ENCODE assay signal across 8 cellular contexts in the genomic region with DNA sequence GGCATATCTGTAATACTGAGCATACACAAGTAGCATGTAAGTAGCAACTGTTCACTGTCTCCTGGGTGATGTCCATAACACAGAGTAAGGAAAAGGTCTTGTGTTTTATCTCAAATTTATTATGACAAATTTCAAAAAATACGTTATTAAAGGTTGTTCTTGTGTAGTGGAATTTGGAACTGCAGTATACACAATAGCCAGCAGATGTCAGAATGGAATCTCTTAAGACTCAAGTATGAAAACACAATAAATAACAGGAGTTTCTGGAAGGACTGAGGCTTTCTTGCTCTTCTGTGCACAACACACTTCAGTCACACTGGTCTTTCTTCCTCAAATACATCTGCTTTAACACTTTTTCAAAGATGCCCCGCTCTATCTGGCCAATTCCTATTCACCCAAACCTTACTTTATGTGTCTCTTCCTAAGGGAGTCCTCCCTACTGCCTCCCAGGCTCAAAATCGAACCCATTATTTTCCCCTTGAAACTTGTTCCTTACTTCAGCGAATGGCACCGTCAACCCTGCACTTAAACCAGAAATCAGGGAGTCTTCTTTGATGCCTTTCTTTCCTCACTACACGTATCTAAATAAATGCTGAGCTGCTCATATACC. TPM values are rescaled to one million over a fixed set of nuclear protein-coding genes. Genes with fewer than 3 reads are reported as not detected.
DNase-seq lines count a peak whose midpoint lies in the region; ATAC-seq and TF ChIP-seq lines count a peak whose summit lies in the region.

No MANE protein-coding gene starts in this region.

- TF ChIP-seq POLR2A in prostate gland (IDR thresholded peaks at IDR 0.05) = no peak

- H3K4me3 ChIP-seq in foreskin fibroblast (ENCODE audit: low read depth in 1 of 2, low read length in 2 of 2) (no peak overlapping the region), prostate gland (no peak overlapping the region)

- no peaks in the 10 kb centered on the region for H3K4me1 ChIP-seq in prostate gland (replicated peaks)

- no peaks in the 10 kb centered on the region for H3K36me3 ChIP-seq in prostate gland

- H3K4me3 Mint-ChIP-seq in IgD-negative memory B cell = peak overlapping the region in 1 of 4 donors; percentile 8
- H3K4me3 Mint-ChIP-seq in T-helper 17 cell = no peak overlapping the region

- H3K4me1 Mint-ChIP-seq in IgD-negative memory B cell (peaks cover 19 to 26% (median 26%) of the 10 kb centered on the region in 3 donors), T-helper 17 cell (peaks cover 16% of the 10 kb centered on the region)

- no peaks in the 10 kb centered on the region for H3K9me3 Mint-ChIP-seq in IgD-negative memory B cell

- H3K36me3 Mint-ChIP-seq in IgD-negative memory B cell (peaks cover 5% of the 10 kb centered on the region), T-helper 17 cell (ENCODE audit: low read depth) (peaks cover 8% of the 10 kb centered on the region)

- intact Hi-C loops in prostate gland (cut with DNase I) = no loop called here

- H3K9me3 ChIP-seq in T-helper 17 cell (ENCODE audit: control insufficient read depth, low read length, poor library complexity, severe bottlenecking) = no peaks in the 10 kb centered on the region
- H3K9me3 ChIP-seq in prostate gland = no peaks in the 10 kb centered on the region

- H3K27ac Mint-ChIP-seq in IgD-negative memory B cell (peak overlapping the region in 2 of 3 donors; percentile 18 to 67), T-helper 17 cell (peak overlapping the region; percentile 87)

- H3K27me3 Mint-ChIP-seq in IgD-negative memory B cell = no peaks in the 10 kb centered on the region
- H3K27me3 Mint-ChIP-seq in T-helper 17 cell = no peaks in the 10 kb centered on the region

- H3K27me3 ChIP-seq in prostate gland (replicated peaks; ENCODE audit: insufficient read depth) = no peaks in the 10 kb centered on the region

- DNase-seq in DMS53 (lab: John Stamatoyannopoulos, UW) (peak; percentile 60), T-helper 17 cell (no peak), foreskin fibroblast (peak; percentile 46 to 80), prostate gland (ENCODE audit: low spot score) (peak; percentile 19), activated gamma-delta T cell treated with Interleukin-2 at 50 U/mL for 16 hours (no peak), NCI-H774 (lab: John Stamatoyannopoulos, UW) (no peak)
- no peak for DNase-seq in activated CD4-positive, alpha-beta T cell treated with anti-CD3 and anti-CD28 coated beads for 1 hour

- H3K27ac ChIP-seq in prostate gland = peak overlapping the region in 1 of 2 donors; percentile 38

- peak; percentile 68 for ATAC-seq in T-helper 17 cell

- 68% methylated on average over 6 of the region's 6 CpGs for WGBS in prostate gland

- peak; percentile 56 for TF ChIP-seq CTCF in foreskin fibroblast (IDR thresholded peaks at IDR 0.05; ENCODE audit: low read depth, low read length)
- TF ChIP-seq CTCF in prostate gland (IDR thresholded peaks at IDR 0.05) = peak in 3 of 4 experiments; percentile 65 to 79 (median 74)

RNA-seq across cellular contexts. Expression of gene FBXO10, which starts 6.5 kb away (rescaled TPM):
- polyA plus RNA-seq in IgD-negative memory B cell = 15.1 TPM
- 1 to 10 TPM; 2.6 to 6.6 TPM for total RNA-seq in T-helper 17 cell
- total RNA-seq in prostate gland = 10 to 100 TPM in 1 of 2 donors, 1 to 10 TPM in 1; 8.5 to 17.6 TPM

RNA-seq across cellular contexts. Expression of gene TOMM5, which starts 9.7 kb away (rescaled TPM):
- polyA plus RNA-seq in IgD-negative memory B cell = 166 TPM
- total RNA-seq in T-helper 17 cell (10 to 100 TPM; 34.3 to 39.6 TPM), prostate gland (10 to 100 TPM; 81.2 to 82.8 TPM)

Comparison
In these comparisons a context has a peak if more than half of its experiments do, and no peak if none do; other contexts are left out.
1. DNase-seq: peak in DMS53 (single experiment), foreskin fibroblast (2 of 2) and prostate gland (single experiment); none in T-helper 17 cell (0 of 3), activated gamma-delta T cell treated with Interleukin-2 at 50 U/mL for 16 hours (single experiment), NCI-H774 (single experiment) and activated CD4-positive, alpha-beta T cell treated with anti-CD3 and anti-CD28 coated beads for 1 hour (single experiment).